Comparison of ENCODE assay signal across 1 cellular context in genomic region chr4:7886250-7886973, GRCh38.
TF ChIP-seq lines count a peak whose summit lies in the region.

No MANE protein-coding gene starts in this region.

TF ChIP-seq in SK-N-SH, 30 proteins besides CTCF, POLR2A, EP300 and RAD21:
- TF ChIP-seq NFIC (IDR thresholded peaks at IDR 0.05; ENCODE audit: borderline replicate concordance) (no peak), FOSL2 (IDR thresholded peaks at IDR 0.05; ENCODE audit: borderline replicate concordance, low read depth) (no peak), CHD2 (IDR thresholded peaks at IDR 0.05; ENCODE audit: low read length, partially characterized antibody) (peak; percentile 83), MEF2A (IDR thresholded peaks at IDR 0.05; ENCODE audit: borderline replicate concordance, low read depth) (no peak), TCF12 (IDR thresholded peaks at IDR 0.05) (peak; percentile 82), REST (IDR thresholded peaks at IDR 0.05; ENCODE audit: low read depth, low read length) (no peak), GATA2 (CRISPR knock-in tag; IDR thresholded peaks at IDR 0.05) (peak; percentile 82), JUND (IDR thresholded peaks at IDR 0.05) (no peak), FOXJ3 (CRISPR knock-in tag; IDR thresholded peaks at IDR 0.05) (peak; percentile 81), TEAD4 (IDR thresholded peaks at IDR 0.05; ENCODE audit: borderline replicate concordance, insufficient read depth) (no peak), ZBTB33 (IDR thresholded peaks at IDR 0.05; ENCODE audit: borderline replicate concordance, low read depth) (no peak), FOXM1 (IDR thresholded peaks at IDR 0.05; ENCODE audit: low read depth) (no peak), ELF1 (IDR thresholded peaks at IDR 0.05) (no peak), SMC3 (IDR thresholded peaks at IDR 0.05; ENCODE audit: low read depth, low read length) (no peak), POLR2AphosphoS5 (IDR thresholded peaks at IDR 0.05; ENCODE audit: low read depth, low read length) (peak; percentile 68), MXI1 (IDR thresholded peaks at IDR 0.05; ENCODE audit: low read depth, low read length) (peak; percentile 46; the same call in 1 of the 2 replicates), RFX5 (IDR thresholded peaks at IDR 0.05; ENCODE audit: low read length) (no peak; the same call in 1 of the 2 replicates), RCOR1 (IDR thresholded peaks at IDR 0.05; ENCODE audit: low read length) (peak; percentile 92)
